Comparison of ENCODE assay signal across 8 cellular contexts in the genomic region with DNA sequence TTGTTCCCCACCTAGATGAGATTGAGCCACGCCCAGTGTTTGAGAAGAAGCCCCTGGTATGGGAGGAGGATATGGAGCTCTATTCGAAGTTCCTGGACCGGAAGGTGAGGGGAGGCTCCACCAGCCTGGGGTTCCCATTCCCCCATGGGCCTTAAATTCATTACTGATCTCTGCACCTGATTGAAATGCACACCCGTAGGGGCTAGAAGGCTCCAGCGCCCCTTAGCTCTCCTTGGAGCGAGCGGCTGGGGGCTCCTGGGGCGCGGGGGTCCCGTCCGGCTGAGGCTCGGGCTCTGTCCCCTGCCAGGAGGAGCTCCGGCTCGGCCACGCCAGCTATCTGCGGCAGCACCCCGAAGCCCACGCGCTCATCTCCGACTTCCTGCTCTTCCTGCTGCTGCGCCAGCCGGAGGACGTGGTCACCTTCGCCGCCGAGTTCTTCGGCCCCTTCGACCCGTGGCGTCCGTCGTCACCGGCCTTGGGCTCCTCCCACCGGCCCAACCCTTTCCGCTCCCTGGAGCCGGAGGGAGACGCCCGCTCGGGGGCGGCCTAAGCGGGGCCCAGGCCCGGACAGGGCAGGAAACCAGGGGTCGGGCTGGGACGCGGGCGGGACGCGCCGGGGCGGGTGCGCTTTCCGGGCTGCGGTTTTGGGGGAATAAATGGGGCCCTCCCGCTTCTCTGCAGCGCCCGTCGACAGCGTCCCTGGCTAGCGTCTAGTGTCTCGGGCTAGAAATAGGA. TPM values are rescaled to one million over a fixed set of nuclear protein-coding genes. Genes with fewer than 3 reads are reported as not detected.
DNase-seq lines count a peak whose midpoint lies in the region; TF ChIP-seq lines count a peak whose summit lies in the region.

No MANE protein-coding gene starts in this region.

- H3K27ac ChIP-seq in H9 (ENCODE audit: insufficient read length, low read depth, low read length): no peak overlapping the region

- no peak overlapping the region for H3K23ac ChIP-seq in H9 (ENCODE audit: insufficient read length, low read depth, low read length)

- peak overlapping the region; percentile 76 to 82 for H3K4me3 Mint-ChIP-seq in H9

- peak overlapping the region; percentile 84 for H3K4me3 ChIP-seq in NB4 (ENCODE audit: low read depth, low read length)
- peak overlapping the region; percentile 58 for H3K4me3 ChIP-seq in mucosa of stomach (ENCODE audit: low read length)

- H4K91ac ChIP-seq in H9 (ENCODE audit: insufficient read length, low read depth, low read length): no peak overlapping the region

- H2BK5ac ChIP-seq in H9 (ENCODE audit: insufficient read length, low read length): no peak overlapping the region

- no peak overlapping the region for H3K4ac ChIP-seq in H9 (ENCODE audit: low read depth, low read length)

- no peak overlapping the region for H2AFZ ChIP-seq in H9 (ENCODE audit: low read length)

- no peak overlapping the region for H4K5ac ChIP-seq in H9 (ENCODE audit: insufficient read length, low read depth, low read length)

- H3K4me1 ChIP-seq in H9 (ENCODE audit: insufficient read depth, low read length) (no peaks in the 10 kb centered on the region), mucosa of stomach (ENCODE audit: control insufficient read depth, insufficient read depth, low read length) (peaks cover 6% of the 10 kb centered on the region)

- no peaks in the 10 kb centered on the region for H3K23me2 ChIP-seq in H9 (ENCODE audit: insufficient read length, low read depth, low read length, poor library complexity, severe bottlenecking)

- H3K36me3 ChIP-seq in mucosa of stomach (ENCODE audit: control insufficient read depth, insufficient read depth, low read length): no peaks in the 10 kb centered on the region

- H2BK120ac ChIP-seq in H9 (ENCODE audit: low read depth, low read length, poor library complexity, severe bottlenecking): no peak overlapping the region

- H3K36me3 Mint-ChIP-seq in H9 (ENCODE audit: insufficient read depth in 1 of 3, low read depth in 3 of 3): no peaks in the 10 kb centered on the region

- H3K79me1 ChIP-seq in H9 (ENCODE audit: insufficient read depth, low read depth, low read length, poor library complexity, severe bottlenecking): no peaks in the 10 kb centered on the region

- peak overlapping the region in 1 of 3 experiments; percentile 73; a peak in 2 of 7 replicates for H3K27ac Mint-ChIP-seq in H9

- H4K8ac ChIP-seq in H9 (replicated peaks; ENCODE audit: insufficient read length, low read depth, low read length): no peak overlapping the region

- peak overlapping the region; percentile 57 for H3K4me2 ChIP-seq in H9 (ENCODE audit: insufficient read depth, insufficient read length, low read length)

- no peak for TF ChIP-seq CTCF in H9 (conservative IDR thresholded peaks at IDR 0.05)
- no peak for TF ChIP-seq CTCF in NB4 (IDR thresholded peaks at IDR 0.05; ENCODE audit: low read depth, low read length)

- H3K4me1 Mint-ChIP-seq in H9: peaks cover 9% of the 10 kb centered on the region in 2 experiments

- peak overlapping the region; percentile 62; the same call in 1 of the 2 replicates for H3K14ac ChIP-seq in H9 (ENCODE audit: insufficient read depth, low read length)

- H3K27me3 ChIP-seq in H9 (ENCODE audit: insufficient read depth, low read length) (no peaks in the 10 kb centered on the region), mucosa of stomach (ENCODE audit: control insufficient read depth, insufficient read depth, low read length) (no peaks in the 10 kb centered on the region)

- no peaks in the 10 kb centered on the region for H3K79me2 ChIP-seq in H9 (ENCODE audit: insufficient read depth, low read length)

- H3K56ac ChIP-seq in H9 (ENCODE audit: insufficient read length, low read depth, low read length): no peak overlapping the region

- H4K20me1 ChIP-seq in H9 (ENCODE audit: control insufficient read depth, insufficient read depth, insufficient read length): no peaks in the 10 kb centered on the region

- no peaks in the 10 kb centered on the region; a peak in 1 of 5 replicates for H3K9me3 Mint-ChIP-seq in H9

- WGBS in H9 (ENCODE audit: extremely low coverage, insufficient read length, low lambda C conversion rate): no CpG with 5 or more reads among the region's 60 CpGs

- no peak overlapping the region for H3T11ph ChIP-seq in H9 (ENCODE audit: low read length)

- H3K18ac ChIP-seq in H9 (ENCODE audit: insufficient read length, low read depth, low read length): peak overlapping the region; percentile 79

- H2BK15ac ChIP-seq in H9 (ENCODE audit: low read depth, low read length): no peak overlapping the region; the same call in 1 of the 2 replicates

- DNase-seq in GM03348 (ENCODE audit: low spot score) (peak; percentile 91), H9 (peak; percentile 86), NB4 (ENCODE audit: low read depth) (peak; percentile 99), epidermal melanocyte (ENCODE audit: insufficient read length, low spot score) (peak; percentile 90), NCI-H1436 (lab: John Stamatoyannopoulos, UW) (no peak)
- peak; percentile 39 for DNase-seq in activated CD8-positive, alpha-beta memory T cell treated with anti-CD3 and anti-CD28 coated beads, Interleukin-2, amount 50 U/mL, for 24 hours (ENCODE audit: extremely low read depth)
- DNase-seq in stimulated activated CD8-positive, alpha-beta memory T cell treated with anti-CD3 and anti-CD28 coated beads, Interleukin-7, amount 100 ng/mL, for 1 hour (ENCODE audit: low read depth in 2 of 2): peak; percentile 32 to 54

- H3K27me3 Mint-ChIP-seq in H9 (ENCODE audit: low read depth): peaks cover 4% of the 10 kb centered on the region; the same call in 1 of the 2 replicates

- peak; percentile 88 for TF ChIP-seq POLR2A in NB4 (IDR thresholded peaks at IDR 0.05; ENCODE audit: extremely low read depth, insufficient read length)

- H2BK20ac ChIP-seq in H9 (ENCODE audit: low read depth, low read length, poor library complexity, severe bottlenecking): no peak overlapping the region

- H3K9ac ChIP-seq in H9 (ENCODE audit: extremely low read depth, insufficient read length, low read length) (peak overlapping the region; percentile 21), mucosa of stomach (ENCODE audit: low read length) (peak overlapping the region; percentile 97)

- H3K9me3 ChIP-seq in H9 (ENCODE audit: control insufficient read depth, low read depth, low read length) (no peaks in the 10 kb centered on the region), mucosa of stomach (ENCODE audit: control insufficient read depth, low read length) (no peaks in the 10 kb centered on the region)

- H2AK5ac ChIP-seq in H9 (ENCODE audit: insufficient read length, low read length): no peak overlapping the region

- no peak overlapping the region for H2BK12ac ChIP-seq in H9 (ENCODE audit: insufficient read length, low read depth, low read length)

RNA-seq across cellular contexts. Expression of a gene that starts 10.9 kb away (rescaled TPM):
- total RNA-seq in H9 (2021): not detected in 2 replicates

RNA-seq across cellular contexts. Expression of a gene that starts 14.5 kb away (rescaled TPM):
- total RNA-seq in H9 (2021): 0.04 and 0.11 TPM in 2 replicates

RNA-seq across cellular contexts. Expression of a gene that starts 32.1 kb away (rescaled TPM):
- total RNA-seq in H9 (2021): 52.3 and 56.6 TPM in 2 replicates

RNA-seq across cellular contexts. Expression of a gene that starts 51.3 kb away (rescaled TPM):
- total RNA-seq in H9 (2021): 4.0 and 4.2 TPM in 2 replicates
